Comparison of ENCODE assay signal across 19 cellular contexts in genomic region chr14:62168564-62169155, GRCh38.
DNase-seq lines count a peak whose midpoint lies in the region; ATAC-seq, FAIRE-seq and TF ChIP-seq lines count a peak whose summit lies in the region.
"Had no signal": no experiment of that assay in that cellular context is flagged by ENCODE, and none has a peak within 500 bp of the region (broad histone marks: within the 10 kb centered on the region; RNA-seq: fewer than 3 reads in every experiment).

No MANE protein-coding gene starts in this region.

- no peaks in the 10 kb centered on the region for H4K20me1 ChIP-seq in keratinocyte (ENCODE audit: control insufficient read depth, extremely low read depth, insufficient read depth, low read length)

- TF ChIP-seq CTCF in LNCAP (IDR thresholded peaks at IDR 0.05): peak; percentile 30; the same call in 1 of the 2 replicates
- no peak for TF ChIP-seq CTCF in WTC11 (IDR thresholded peaks at IDR 0.05)
- peak in 2 of 3 experiments; percentile 10 to 11 for TF ChIP-seq CTCF in keratinocyte (optimal IDR thresholded peaks at IDR 0.05 in 1 of 3, IDR thresholded peaks at IDR 0.05 in 1 of 3, conservative IDR thresholded peaks at IDR 0.05 in 1 of 3; ENCODE audit: extremely low read depth in 1 of 3, insufficient read depth in 2 of 3, low read length in 3 of 3)
- TF ChIP-seq CTCF in activated CD8-positive, alpha-beta T cell treated with anti-CD3 and anti-CD28 coated beads for 36 hours (IDR thresholded peaks at IDR 0.05): no peak

- no peaks in the 10 kb centered on the region; the same call in 1 of the 2 replicates for H3K27me3 Mint-ChIP-seq in WTC11 (ENCODE audit: low read depth)
- peaks cover 14% of the 10 kb centered on the region for H3K27me3 Mint-ChIP-seq in activated CD8-positive, alpha-beta T cell treated with anti-CD3 and anti-CD28 coated beads for 36 hours

- H2AFZ ChIP-seq in keratinocyte (ENCODE audit: control insufficient read depth, low read length): no peak overlapping the region

- H3K9me3 Mint-ChIP-seq in WTC11: peaks cover 3% of the 10 kb centered on the region; the same call in 1 of the 2 replicates
- no peaks in the 10 kb centered on the region for H3K9me3 Mint-ChIP-seq in activated CD8-positive, alpha-beta T cell treated with anti-CD3 and anti-CD28 coated beads for 36 hours
- H3K9me3 Mint-ChIP-seq: activated naive CD4-positive, alpha-beta T cell treated with anti-CD3 and anti-CD28 coated beads, Interleukin-2, amount 50 U/mL, for 72 hours; stimulated activated memory B cell treated with anti-CD40 and anti-IgM and Interleukin-4, amounts not matched to agents 10 μg/mL and 1 μg/mL and 100 μg/mL, for 72 hours had no signal

- no peaks in the 10 kb centered on the region for H3K4me1 ChIP-seq in keratinocyte (ENCODE audit: control insufficient read depth, extremely low read depth, insufficient read depth, low read length)
- H3K4me1 ChIP-seq: upper lobe of right lung had no signal

- POLR2A ChIA-PET in WTC11 (lab: Charles Lee): no interaction called here
- POLR2A ChIA-PET in activated CD8-positive, alpha-beta T cell treated with anti-CD3 and anti-CD28 coated beads for 36 hours (lab: Charles Lee): interaction anchor here (0.6 kb wide), 1 partner anchor 964 kb away, joined by 4 read pairs; no protein-coding TSS in a partner anchor

- DNase-seq in COR-L47 (lab: John Stamatoyannopoulos, UW) (peak; percentile 27), WTC11 (ENCODE audit: low spot score) (no peak), keratinocyte (ENCODE audit: low read depth, low spot score) (no peak), mesenteric fat pad (ENCODE audit: low spot score) (no peak), NOMO-1 (lab: John Stamatoyannopoulos, UW; ENCODE audit: unreplicated experiment in 2 of 2) (no peak)
- no peak for DNase-seq in activated CD8-positive, alpha-beta T cell treated with anti-CD3 and anti-CD28 coated beads for 36 hours
- DNase-seq: activated CD4-positive, alpha-beta T cell treated with anti-CD3 and anti-CD28 coated beads for 4 hours; C1 segment of cervical spinal cord; effector memory CD4-positive, alpha-beta T cell; NCI-H1694 treated with DMSO at 0.1 percent for 48 hours; NCI-H82; SHP77; upper lobe of right lung had no signal

- H3K4me3 Mint-ChIP-seq in WTC11: no peak overlapping the region
- no peak overlapping the region for H3K4me3 Mint-ChIP-seq in activated CD8-positive, alpha-beta T cell treated with anti-CD3 and anti-CD28 coated beads for 36 hours
- H3K4me3 Mint-ChIP-seq: stimulated activated memory B cell treated with anti-CD40 and anti-IgM and Interleukin-4, amounts not matched to agents 10 μg/mL and 1 μg/mL and 100 μg/mL, for 72 hours had no signal

- H3K4me3 ChIP-seq in keratinocyte (ENCODE audit: control insufficient read depth in 2 of 3, extremely low read depth in 1 of 3, insufficient read depth in 2 of 3, low read depth in 1 of 3, low read length in 3 of 3): no peak overlapping the region
- H3K4me3 ChIP-seq: cardiac muscle cell, K562, upper lobe of right lung had no signal

- no peak for FAIRE-seq in keratinocyte (lab: Jason Lieb, UNC)
- FAIRE-seq: islet of Langerhans, K562 had no signal

- no peaks in the 10 kb centered on the region for H3K79me2 ChIP-seq in keratinocyte (ENCODE audit: control insufficient read depth, insufficient read depth, low read length)

- H3K27ac ChIP-seq in keratinocyte (ENCODE audit: control insufficient read depth, insufficient read depth, low read length): no peak overlapping the region
- H3K27ac ChIP-seq: cardiac muscle cell, upper lobe of right lung had no signal

- no peak overlapping the region for H3K4me2 ChIP-seq in keratinocyte (ENCODE audit: control insufficient read depth, extremely low read depth, insufficient read depth, low read depth, low read length)

- no peaks in the 10 kb centered on the region for H3K9me1 ChIP-seq in keratinocyte (ENCODE audit: control insufficient read depth, extremely low read depth, insufficient read depth, low read length)

- intact Hi-C loops in activated CD8-positive, alpha-beta T cell treated with anti-CD3 and anti-CD28 coated beads for 36 hours (cut with micrococcal nuclease): loop anchor here (10.0 kb wide), 1 partner anchor 1106 kb away; no protein-coding TSS in a partner anchor

- no peaks in the 10 kb centered on the region for H3K36me3 ChIP-seq in keratinocyte (ENCODE audit: control insufficient read depth in 2 of 2, extremely low read depth in 1 of 2, insufficient read depth in 2 of 2, low read length in 2 of 2)
- H3K36me3 ChIP-seq: cardiac muscle cell, upper lobe of right lung had no signal

- no peaks in the 10 kb centered on the region for H3K36me3 Mint-ChIP-seq in WTC11
- no peaks in the 10 kb centered on the region for H3K36me3 Mint-ChIP-seq in activated CD8-positive, alpha-beta T cell treated with anti-CD3 and anti-CD28 coated beads for 36 hours (ENCODE audit: low read depth)
- H3K36me3 Mint-ChIP-seq: activated naive CD4-positive, alpha-beta T cell treated with anti-CD3 and anti-CD28 coated beads, Interleukin-2, amount 50 U/mL, for 72 hours; stimulated activated memory B cell treated with anti-CD40 and anti-IgM and Interleukin-4, amounts not matched to agents 10 μg/mL and 1 μg/mL and 100 μg/mL, for 72 hours had no signal

- no peaks in the 10 kb centered on the region for H3K27me3 ChIP-seq in keratinocyte (ENCODE audit: control insufficient read depth, extremely low read depth, insufficient read depth, low read length)
- H3K27me3 ChIP-seq: cardiac muscle cell, upper lobe of right lung had no signal

- peaks cover 7% of the 10 kb centered on the region for H3K4me1 Mint-ChIP-seq in WTC11
- H3K4me1 Mint-ChIP-seq in activated CD8-positive, alpha-beta T cell treated with anti-CD3 and anti-CD28 coated beads for 36 hours (ENCODE audit: low read depth): no peaks in the 10 kb centered on the region
- H3K4me1 Mint-ChIP-seq: stimulated activated memory B cell treated with anti-CD40 and anti-IgM and Interleukin-4, amounts not matched to agents 10 μg/mL and 1 μg/mL and 100 μg/mL, for 72 hours had no signal

- no peak overlapping the region for H3K9ac ChIP-seq in keratinocyte (ENCODE audit: control insufficient read depth, extremely low read depth, insufficient read depth, low read length)

- CTCF ChIA-PET in WTC11 (lab: Charles Lee): interaction anchor here (0.6 to 2.4 kb wide), 18 partner anchors 11 to 1454 kb away, joined by 3 to 14 read pairs (median 4); partner anchors contain the start of genes KCNH5 and RHOJ
- CTCF ChIA-PET in activated CD8-positive, alpha-beta T cell treated with anti-CD3 and anti-CD28 coated beads for 36 hours (lab: Charles Lee): no interaction called here

- no peak overlapping the region for H3K27ac Mint-ChIP-seq in WTC11
- no peak overlapping the region for H3K27ac Mint-ChIP-seq in activated CD8-positive, alpha-beta T cell treated with anti-CD3 and anti-CD28 coated beads for 36 hours
- H3K27ac Mint-ChIP-seq: activated naive CD4-positive, alpha-beta T cell treated with anti-CD3 and anti-CD28 coated beads, Interleukin-2, amount 50 U/mL, for 72 hours; stimulated activated memory B cell treated with anti-CD40 and anti-IgM and Interleukin-4, amounts not matched to agents 10 μg/mL and 1 μg/mL and 100 μg/mL, for 72 hours had no signal

- ATAC-seq in WTC11: peak; percentile 62
- ATAC-seq in activated CD8-positive, alpha-beta T cell treated with anti-CD3 and anti-CD28 coated beads for 36 hours: no peak
- ATAC-seq: activated naive CD4-positive, alpha-beta T cell treated with anti-CD3 and anti-CD28 coated beads, Interleukin-2, amount 50 U/mL, for 72 hours; K562; stimulated activated memory B cell treated with anti-CD40 and anti-IgM and Interleukin-4, amounts not matched to agents 10 μg/mL and 1 μg/mL and 100 μg/mL, for 72 hours; upper lobe of right lung had no signal

- dilution Hi-C loops in keratinocyte (cut with MboI; ENCODE audit: extremely low pct_ligation_motif_present, low sequenced_read_pairs): no loop called here

- H3K9me3 ChIP-seq in keratinocyte (ENCODE audit: control insufficient read depth, low read depth, low read length): no peaks in the 10 kb centered on the region
- H3K9me3 ChIP-seq: upper lobe of right lung had no signal

TF ChIP-seq in WTC11, 78 proteins besides CTCF, POLR2A, EP300 and RAD21 (continues in another document):
- TF ChIP-seq ZBTB43 (CRISPR knock-in tag; IDR thresholded peaks at IDR 0.05) (no peak), FOXJ3 (CRISPR knock-in tag; IDR thresholded peaks at IDR 0.05; ENCODE audit: borderline replicate concordance) (no peak), NR3C1 (CRISPR knock-in tag; conservative IDR thresholded peaks at IDR 0.05; ENCODE audit: low read depth) (no peak), MAX (CRISPR knock-in tag; IDR thresholded peaks at IDR 0.05) (no peak), USF2 (CRISPR knock-in tag; IDR thresholded peaks at IDR 0.05) (no peak), CDX4 (CRISPR knock-in tag; IDR thresholded peaks at IDR 0.05; ENCODE audit: borderline replicate concordance) (no peak), ZNF121 (CRISPR knock-in tag; IDR thresholded peaks at IDR 0.05) (no peak), JAZF1 (CRISPR knock-in tag; IDR thresholded peaks at IDR 0.05) (no peak)

Comparison
In these comparisons a context has a peak if more than half of its experiments do, and no peak if none do; other contexts are left out.
1. CTCF ChIP-seq: peak in LNCAP (single experiment) and keratinocyte (2 of 3); none in WTC11 (single experiment) and activated CD8-positive, alpha-beta T cell treated with anti-CD3 and anti-CD28 coated beads for 36 hours (single experiment).